25 cellular contexts compared by ENCODE assay signal in the genomic region with DNA sequence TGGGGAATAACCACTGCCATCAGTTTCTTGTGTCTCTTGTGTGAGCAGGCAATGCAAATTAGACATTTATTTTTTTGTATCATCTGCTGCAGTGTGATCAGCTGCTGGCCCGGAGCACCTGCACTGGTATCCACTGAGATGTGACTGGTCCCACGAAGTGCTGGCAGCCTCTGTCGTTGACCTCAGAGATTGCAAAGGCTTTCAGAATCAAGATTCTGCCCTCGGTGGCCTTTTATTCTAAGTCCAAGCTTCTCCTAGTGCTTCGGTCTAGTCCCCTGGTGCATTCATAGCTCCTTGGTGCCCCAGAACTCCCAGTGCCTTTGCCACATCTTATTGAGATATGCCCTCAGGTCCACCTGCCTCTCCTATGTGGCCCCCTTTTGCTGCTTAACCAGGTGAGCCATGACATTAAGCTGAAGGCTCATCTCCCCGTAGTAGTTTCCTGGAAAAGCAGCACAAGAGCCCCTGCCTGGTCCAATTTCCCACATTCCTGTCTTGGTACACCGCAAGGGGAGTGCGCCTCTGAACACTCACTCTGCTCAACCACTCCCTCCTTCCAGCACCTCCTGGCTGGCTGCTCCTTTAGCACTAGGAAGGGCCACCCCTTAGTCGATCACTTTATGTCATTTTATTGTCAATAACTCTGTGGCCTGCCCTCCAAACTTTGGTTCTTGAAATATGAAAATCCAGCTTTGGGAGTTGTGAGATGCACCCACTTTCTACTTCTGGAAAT. TPM values are rescaled to one million over a fixed set of nuclear protein-coding genes. Genes with fewer than 3 reads are reported as not detected.
"Had no signal": no experiment of that assay in that cellular context is flagged by ENCODE, and none has a peak within 500 bp of the region (broad histone marks: within the 10 kb centered on the region; RNA-seq: fewer than 3 reads in every experiment).

No MANE protein-coding gene starts in this region.

- H3K9me3 Mint-ChIP-seq: natural killer cell; stimulated activated naive B cell treated with anti-CD40 and anti-IgM and Interleukin-4, amounts not matched to agents 10 μg/mL and 1 μg/mL and 100 μg/mL, for 72 hours; stimulated activated naive CD8-positive, alpha-beta T cell treated with anti-CD3 and anti-CD28 coated beads, Interleukin-15, amount 100 ng/mL, for 72 hours had no signal

- H3K4me2 ChIP-seq: smooth muscle cell had no signal

- H3K9ac ChIP-seq: parathyroid adenoma had no signal

- H3K36me3 Mint-ChIP-seq: natural killer cell; stimulated activated naive B cell treated with anti-CD40 and anti-IgM and Interleukin-4, amounts not matched to agents 10 μg/mL and 1 μg/mL and 100 μg/mL, for 72 hours had no signal

- DNase-seq: colonic mucosa; effector memory CD4-positive, alpha-beta T cell; erythroblast; gastrocnemius medialis; head of caudate nucleus; left ventricle myocardium superior; lower lobe of right lung; natural killer cell; stimulated activated CD4-positive, alpha-beta T cell treated with anti-CD3 and anti-CD28 coated beads, Interleukin-12 subunit alpha, Interleukin-12 subunit beta, amount 100 ng/mL, for 4 hours; stimulated activated CD4-positive, alpha-beta T cell treated with anti-CD3 and anti-CD28 coated beads, Interleukin-4, amount 100 ng/mL, for 4 hours; stimulated activated naive B cell treated with anti-CD40 and anti-IgM and Interleukin-4, amounts not matched to agents 10 μg/mL and 1 μg/mL and 100 μg/mL, for 72 hours; stimulated activated naive CD8-positive, alpha-beta T cell treated with anti-CD3 and anti-CD28 coated beads, Interleukin-15, amount 100 ng/mL, for 72 hours; transverse colon had no signal

- H3K4me1 Mint-ChIP-seq: natural killer cell; stimulated activated naive B cell treated with anti-CD40 and anti-IgM and Interleukin-4, amounts not matched to agents 10 μg/mL and 1 μg/mL and 100 μg/mL, for 72 hours; stimulated activated naive CD8-positive, alpha-beta T cell treated with anti-CD3 and anti-CD28 coated beads, Interleukin-15, amount 100 ng/mL, for 72 hours had no signal

- H3K4me3 ChIP-seq: colonic mucosa, gastrocnemius medialis, lower lobe of right lung, right atrium auricular region, smooth muscle cell, suprapubic skin, transverse colon, vagina had no signal

- H2AFZ ChIP-seq: parathyroid adenoma had no signal

- H3K27me3 Mint-ChIP-seq: progenitor cell of endocrine pancreas; stimulated activated naive CD8-positive, alpha-beta T cell treated with anti-CD3 and anti-CD28 coated beads, Interleukin-15, amount 100 ng/mL, for 72 hours had no signal

- H3K79me2 ChIP-seq: parathyroid adenoma had no signal

- H3K27ac ChIP-seq: colonic mucosa, lower lobe of right lung, parathyroid adenoma, right atrium auricular region, suprapubic skin, transverse colon, vagina had no signal

- H3K9me3 ChIP-seq: colonic mucosa, gastrocnemius medialis, lower lobe of right lung, suprapubic skin, transverse colon, vagina had no signal

- H3K27me3 ChIP-seq: colonic mucosa, gastrocnemius medialis, right atrium auricular region, suprapubic skin, transverse colon, vagina had no signal

- H3K4me3 Mint-ChIP-seq: dendritic cell treated with granulocyte-macrophage colony-stimulating factor and Interleukin-4, amounts not matched to agents 40 ng/mL and 50 ng/mL, for 4 days; natural killer cell; stimulated activated naive B cell treated with anti-CD40 and anti-IgM and Interleukin-4, amounts not matched to agents 10 μg/mL and 1 μg/mL and 100 μg/mL, for 72 hours; stimulated activated naive CD8-positive, alpha-beta T cell treated with anti-CD3 and anti-CD28 coated beads, Interleukin-15, amount 100 ng/mL, for 72 hours had no signal

- H3K27ac Mint-ChIP-seq: natural killer cell; progenitor cell of endocrine pancreas; stimulated activated naive B cell treated with anti-CD40 and anti-IgM and Interleukin-4, amounts not matched to agents 10 μg/mL and 1 μg/mL and 100 μg/mL, for 72 hours; stimulated activated naive CD8-positive, alpha-beta T cell treated with anti-CD3 and anti-CD28 coated beads, Interleukin-15, amount 100 ng/mL, for 72 hours had no signal

- H3K36me3 ChIP-seq: colonic mucosa, gastrocnemius medialis, lower lobe of right lung, right atrium auricular region, suprapubic skin, transverse colon, vagina had no signal

- H3K4me1 ChIP-seq: colonic mucosa, gastrocnemius medialis, lower lobe of right lung, parathyroid adenoma, right atrium auricular region, suprapubic skin, transverse colon, vagina had no signal

RNA-seq across cellular contexts. Expression of a gene that starts 27.1 kb away (rescaled TPM):
- total RNA-seq: chondrocyte, endothelial cell of umbilical vein, fibroblast of villous mesenchyme, glomerular endothelial cell, myocyte, progenitor cell of endocrine pancreas, smooth muscle cell had no signal
